10 cellular contexts compared by ENCODE assay signal in genomic region chr18:45478889-45479288, GRCh38.
"Had no signal": no experiment of that assay in that cellular context is flagged by ENCODE, and none has a peak within 500 bp of the region (broad histone marks: within the 10 kb centered on the region; RNA-seq: fewer than 3 reads in every experiment).

No MANE protein-coding gene starts in this region.

- H3K9ac ChIP-seq: GM23248 had no signal

- H3K4me1 ChIP-seq: HAP-1 had no signal

- ATAC-seq: HCT116, HepG2, K562 had no signal

- DNase-seq: GM23248, GOT3, H7, HFFc6, IMR-90 had no signal

- H3K36me3 ChIP-seq: HAP-1 had no signal

- H3K27ac ChIP-seq: GM23248, HL-60 had no signal

- H3K9me3 ChIP-seq: HAP-1 had no signal

- H3K4me3 ChIP-seq: GM23248, HAP-1, K562 had no signal
